In the genomic region with DNA sequence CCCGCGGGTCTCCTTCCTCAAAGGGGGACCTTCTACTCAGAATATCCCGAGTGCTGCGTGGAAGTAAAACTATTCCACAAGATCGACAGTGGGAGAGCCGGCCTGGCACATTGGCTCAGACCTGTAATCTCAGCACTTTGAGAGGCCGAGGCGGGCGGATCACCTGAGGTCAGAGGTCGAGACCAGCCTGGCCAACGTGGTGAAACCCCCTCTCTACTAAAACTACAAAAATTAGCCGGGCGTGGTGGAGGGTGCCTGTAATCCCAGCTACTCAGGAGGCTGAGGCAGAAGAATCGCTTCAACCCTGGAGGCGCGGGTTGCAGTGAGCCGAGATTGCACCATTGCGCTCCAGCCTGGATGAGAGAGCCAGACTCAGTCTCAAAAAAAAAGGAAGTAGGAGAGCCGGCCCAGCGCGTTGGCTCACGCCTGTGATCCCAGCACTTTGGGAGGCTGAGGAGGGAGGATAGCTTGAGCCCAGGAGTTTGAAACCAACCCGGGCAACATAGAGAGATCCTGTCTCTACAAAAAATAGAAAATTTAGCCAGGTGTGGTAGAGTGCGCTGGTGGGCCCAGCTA, we compare ENCODE assay signal across 1 cellular context.
TF ChIP-seq lines count a peak whose summit lies in the region.
"Not testable (repeated sequence)": the region's sequence is repeated elsewhere in the genome, so short reads cannot be mapped to it uniquely, and the experiment has no call there.

No MANE protein-coding gene starts in this region.

TF ChIP-seq in K562, 482 proteins besides CTCF, POLR2A, EP300 and RAD21:
- peak; percentile 39; the same call in 1 of the 2 replicates for TF ChIP-seq NR2C1 (IDR thresholded peaks at IDR 0.05)
- not testable (repeated sequence) for TF ChIP-seq NR2C1 (tag; IDR thresholded peaks at IDR 0.05)
